In the genomic region with DNA sequence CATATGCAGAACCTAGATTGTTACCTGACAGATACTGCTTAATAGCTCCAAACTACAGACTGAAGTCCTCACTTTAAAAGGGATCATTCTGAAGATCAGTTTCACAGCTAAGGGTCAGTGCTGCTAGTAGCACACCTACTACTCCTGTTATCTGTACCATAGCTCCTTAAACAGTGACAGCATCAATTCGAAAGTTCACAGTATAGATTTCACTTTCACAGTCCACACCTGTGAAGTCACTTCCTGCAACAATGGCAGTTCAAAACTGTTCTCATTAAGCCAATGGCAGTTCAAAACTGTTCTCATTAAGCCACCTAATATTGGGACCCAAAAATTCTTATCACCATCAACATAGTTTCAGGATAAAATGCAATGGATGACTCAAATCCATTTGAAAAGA, we compare ENCODE assay signal across 14 cellular contexts. TPM values are rescaled to one million over a fixed set of nuclear protein-coding genes. Genes with fewer than 3 reads are reported as not detected.
DNase-seq lines count a peak whose midpoint lies in the region; ATAC-seq lines count a peak whose summit lies in the region.
"Had no signal": no experiment of that assay in that cellular context is flagged by ENCODE, and none has a peak within 500 bp of the region (broad histone marks: within the 10 kb centered on the region; RNA-seq: fewer than 3 reads in every experiment).

No MANE protein-coding gene starts in this region.

- peaks cover 1% of the 10 kb centered on the region for H3K36me3 Mint-ChIP-seq in activated CD4-positive, alpha-beta T cell treated with anti-CD3 and anti-CD28 coated beads, Interleukin-2, amount 10 ng/mL, durations not matched to agents 24 days and 14 days (ENCODE audit: low read depth)
- H3K36me3 Mint-ChIP-seq in memory B cell: no peaks in the 10 kb centered on the region

- intact Hi-C loops in activated CD4-positive, alpha-beta T cell treated with anti-CD3 and anti-CD28 coated beads, Interleukin-2, amount 10 ng/mL, durations not matched to agents 24 days and 14 days (cut with micrococcal nuclease): loop anchor here (1.0 kb wide), 1 partner anchor 319 kb away; no protein-coding TSS in a partner anchor

- peaks cover 2% of the 10 kb centered on the region for H3K27me3 Mint-ChIP-seq in activated CD4-positive, alpha-beta T cell treated with anti-CD3 and anti-CD28 coated beads, Interleukin-2, amount 10 ng/mL, durations not matched to agents 24 days and 14 days
- no peaks in the 10 kb centered on the region for H3K27me3 Mint-ChIP-seq in memory B cell

- peaks cover 23% of the 10 kb centered on the region for H3K4me1 Mint-ChIP-seq in activated CD4-positive, alpha-beta T cell treated with anti-CD3 and anti-CD28 coated beads, Interleukin-2, amount 10 ng/mL, durations not matched to agents 24 days and 14 days
- peaks cover 7% of the 10 kb centered on the region for H3K4me1 Mint-ChIP-seq in memory B cell

- H3K4me3 Mint-ChIP-seq in activated CD4-positive, alpha-beta T cell treated with anti-CD3 and anti-CD28 coated beads, Interleukin-2, amount 10 ng/mL, durations not matched to agents 24 days and 14 days: peak overlapping the region; percentile 48
- H3K4me3 Mint-ChIP-seq in memory B cell: no peak overlapping the region

- ATAC-seq in GM21515 (IDR thresholded peaks at IDR 0.05; ENCODE audit: unreplicated experiment) (peak; percentile 99), HG03139 (IDR thresholded peaks at IDR 0.05; ENCODE audit: unreplicated experiment) (peak; percentile 100), memory B cell (ENCODE audit: low read depth) (peak; percentile 60)
- ATAC-seq: A549, gastroesophageal sphincter, Panc1 had no signal

- H3K9me3 Mint-ChIP-seq in activated CD4-positive, alpha-beta T cell treated with anti-CD3 and anti-CD28 coated beads, Interleukin-2, amount 10 ng/mL, durations not matched to agents 24 days and 14 days: peaks cover 15% of the 10 kb centered on the region
- H3K9me3 Mint-ChIP-seq in memory B cell: peaks cover 2% of the 10 kb centered on the region

- DNase-seq in activated CD4-positive, alpha-beta T cell treated with anti-CD3 and anti-CD28 coated beads, Interleukin-2, amount 10 ng/mL, durations not matched to agents 24 days and 14 days: peak; percentile 71
- DNase-seq in activated CD4-positive, alpha-beta T cell treated with anti-CD3 and anti-CD28 coated beads, Interleukin-2, amount 50 U/mL, for 4 hours: no peak
- DNase-seq in memory B cell (ENCODE audit: low spot score in 2 of 2): no peak
- DNase-seq in stimulated activated CD8-positive, alpha-beta memory T cell treated with anti-CD3 and anti-CD28 coated beads, Interleukin-4, amount 100 ng/mL, for 48 hours: no peak
- DNase-seq in D341Med (ENCODE audit: low spot score): no peak
- DNase-seq in NCI-H1930 (lab: John Stamatoyannopoulos, UW): no peak
- DNase-seq: activated CD4-positive, alpha-beta T cell treated with anti-CD3 and anti-CD28 coated beads for 48 hours; brain microvascular endothelial cell; stimulated activated CD4-positive, alpha-beta T cell treated with anti-CD3 and anti-CD28 coated beads, Interleukin-12 subunit alpha, Interleukin-12 subunit beta, amount 100 ng/mL, for 4 hours had no signal

- peak overlapping the region; percentile 78 for H3K27ac Mint-ChIP-seq in activated CD4-positive, alpha-beta T cell treated with anti-CD3 and anti-CD28 coated beads, Interleukin-2, amount 10 ng/mL, durations not matched to agents 24 days and 14 days
- H3K27ac Mint-ChIP-seq in memory B cell: peak overlapping the region; percentile 18

RNA-seq across cellular contexts. Expression of a gene that starts 10.7 kb away (rescaled TPM):
- 24.2 and 24.7 TPM in 2 replicates for total RNA-seq in activated CD4-positive, alpha-beta T cell treated with anti-CD3 and anti-CD28 coated beads, Interleukin-2, amount 10 ng/mL, durations not matched to agents 24 days and 14 days
